ENCODE assay signal across 8 cellular contexts in the genomic region with DNA sequence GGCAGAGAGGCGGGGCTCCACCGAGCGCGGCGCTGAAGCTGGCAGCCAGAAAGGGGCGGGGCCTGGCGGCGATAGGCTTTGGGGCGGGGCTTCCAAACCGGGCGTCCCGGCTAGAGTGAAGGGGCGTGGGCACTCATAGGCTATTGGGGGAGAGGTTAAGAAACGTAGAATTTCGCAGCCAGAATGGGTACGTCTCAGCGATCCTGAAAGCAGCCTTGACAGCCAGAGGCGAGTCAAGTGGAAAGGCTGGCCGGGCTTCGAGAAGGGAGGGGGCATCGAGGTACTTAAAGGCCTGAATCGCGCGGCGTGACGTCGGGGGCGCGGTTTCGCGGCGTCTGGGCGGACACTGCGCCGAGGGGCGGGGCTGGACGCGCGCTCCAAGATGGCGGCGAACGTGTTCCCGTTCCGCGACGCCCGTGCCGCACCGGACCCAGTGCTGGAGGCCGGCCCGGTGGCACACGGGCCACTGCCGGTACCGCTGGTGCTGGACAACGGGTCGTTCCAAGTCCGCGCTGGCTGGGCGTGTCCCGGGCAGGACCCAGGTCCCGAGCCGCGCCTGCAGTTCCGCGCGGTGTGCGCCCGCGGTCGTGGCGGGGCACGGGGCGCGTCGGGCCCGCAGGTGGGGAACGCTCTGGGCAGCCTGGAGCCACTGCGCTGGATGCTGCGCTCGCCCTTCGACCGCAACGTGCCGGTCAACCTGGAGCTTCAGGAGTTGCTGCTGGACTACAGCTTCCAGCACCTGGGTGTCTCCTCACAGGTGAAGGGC. TPM values are rescaled to one million over a fixed set of nuclear protein-coding genes. Genes with fewer than 3 reads are reported as not detected.
DNase-seq lines count a peak whose midpoint lies in the region; ATAC-seq and TF ChIP-seq lines count a peak whose summit lies in the region.

A gene (plus strand): TSS at position 364 of the 766 bp plus-strand sequence. CDS start 19 bp downstream, at position 383.

- peak in 1 of 2 donors; percentile 50 for TF ChIP-seq POLR2A in tibial nerve (IDR thresholded peaks at IDR 0.05)

- in situ Hi-C loops in GM13976 (cut with MboI; ENCODE audit: low sequenced_read_pairs, unreplicated experiment), result no loop called here

- H2BK5ac ChIP-seq in trophoblast cell (ENCODE audit: low read depth, low read length, poor library complexity), result peak within 1 kb of the TSS; percentile 89

- TF ChIP-seq CTCF in GM13976 (IDR thresholded peaks at IDR 0.05; ENCODE audit: borderline replicate concordance, control extremely low read depth, extremely low read depth, insufficient read depth, missing control alignments) (no peak), cardiac muscle cell (IDR thresholded peaks at IDR 0.05; ENCODE audit: low read depth, low read length) (no peak), tibial nerve (IDR thresholded peaks at IDR 0.05) (no peak)

- H3K27me3 Mint-ChIP-seq in activated naive CD8-positive, alpha-beta T cell treated with anti-CD3 and anti-CD28 coated beads, Interleukin-2, amount 50 U/mL, for 24 hours, result no peaks in the 10 kb centered on the region

- H2BK120ac ChIP-seq in trophoblast cell (ENCODE audit: insufficient read depth, low read length, poor library complexity), result peak within 1 kb of the TSS; percentile 35

- DNase-seq in GM13976 (ENCODE audit: low spot score) (peak; percentile 99), NCI-H1436 (lab: John Stamatoyannopoulos, UW) (peak; percentile 91), SW 1271 (lab: John Stamatoyannopoulos, UW) (peak; percentile 96 to 98), cardiac muscle cell (ENCODE audit: low read depth in 1 of 2, low spot score in 1 of 2) (peak; percentile 91 to 96), trophoblast cell (peak; percentile 89 to 96), tibial nerve (ENCODE audit: low spot score in 2 of 2) (peak; percentile 82 to 88)
- peak; percentile 99 for DNase-seq in activated naive CD8-positive, alpha-beta T cell treated with anti-CD3 and anti-CD28 coated beads, Interleukin-2, amount 50 U/mL, for 24 hours

- no peak within 1 kb of the TSS for H2AK5ac ChIP-seq in trophoblast cell (ENCODE audit: low read length)

- peak within 1 kb of the TSS; percentile 69 for H3K4me2 ChIP-seq in trophoblast cell (ENCODE audit: low read length)

- H2BK12ac ChIP-seq in trophoblast cell (ENCODE audit: low read length), result no peak within 1 kb of the TSS

- H4K91ac ChIP-seq in trophoblast cell (ENCODE audit: low read depth, low read length), result peak within 1 kb of the TSS; percentile 70

- peak within 1 kb of the TSS; percentile 25 for H3K18ac ChIP-seq in trophoblast cell (ENCODE audit: low read length)

- H3K4me3 ChIP-seq in cardiac muscle cell (peak within 1 kb of the TSS; percentile 66), trophoblast cell (ENCODE audit: low read depth, low read length) (peak within 1 kb of the TSS; percentile 92), tibial nerve (peak within 1 kb of the TSS; percentile 70 to 99 (median 86))

- H3K4ac ChIP-seq in trophoblast cell (ENCODE audit: low read depth, low read length), result peak within 1 kb of the TSS; percentile 8

- no peak within 1 kb of the TSS for H3K23ac ChIP-seq in trophoblast cell (ENCODE audit: low read length)

- H3K27me3 ChIP-seq in cardiac muscle cell (peaks cover 3% of the 10 kb centered on the region), trophoblast cell (ENCODE audit: insufficient read depth, low read length) (no peaks in the 10 kb centered on the region), tibial nerve (peaks cover 0 to 1% of the 10 kb centered on the region in 2 donors)

- peak within 1 kb of the TSS; percentile 91 for H3K4me3 Mint-ChIP-seq in activated naive CD8-positive, alpha-beta T cell treated with anti-CD3 and anti-CD28 coated beads, Interleukin-2, amount 50 U/mL, for 24 hours

- WGBS in trophoblast cell (ENCODE audit: extremely low coverage, insufficient coverage, insufficient read length), result no CpG with 5 or more reads among the region's 84 CpGs
- 0 to 1% methylated on average over 39 to 73 of the region's 84 CpGs for WGBS in tibial nerve, 2 donors

- peak within 1 kb of the TSS; percentile 57 for H3K9ac ChIP-seq in trophoblast cell (ENCODE audit: low read length)

- H3K27ac ChIP-seq in cardiac muscle cell (peak within 1 kb of the TSS; percentile 79), trophoblast cell (ENCODE audit: low read depth, low read length) (peak within 1 kb of the TSS; percentile 57), tibial nerve (peak within 1 kb of the TSS; percentile 74 to 95 (median 90))

- peak; percentile 90 for ATAC-seq in HG02852 (IDR thresholded peaks at IDR 0.05; ENCODE audit: unreplicated experiment)
- peak; percentile 85 for ATAC-seq in activated naive CD8-positive, alpha-beta T cell treated with anti-CD3 and anti-CD28 coated beads, Interleukin-2, amount 50 U/mL, for 24 hours

- no peaks in the 10 kb centered on the region for H3K9me3 ChIP-seq in cardiac muscle cell (ENCODE audit: low read depth)
- peaks cover 1% of the 10 kb centered on the region for H3K9me3 ChIP-seq in trophoblast cell (ENCODE audit: insufficient read depth, low read depth, low read length)
- no peaks in the 10 kb centered on the region for H3K9me3 ChIP-seq in tibial nerve

- peak within 1 kb of the TSS; percentile 58 for H2AFZ ChIP-seq in trophoblast cell (ENCODE audit: insufficient read depth, low read length, poor library complexity)

- H3K36me3 ChIP-seq in cardiac muscle cell (peaks cover 9% of the 10 kb centered on the region), trophoblast cell (ENCODE audit: control insufficient read depth in 1 of 2, insufficient read depth in 2 of 2, low read length in 2 of 2) (peaks cover 0 to 2% of the 10 kb centered on the region in 2 experiments), tibial nerve (peaks cover 0 to 17% (median 0%) of the 10 kb centered on the region in 3 donors)

- H3K79me2 ChIP-seq in trophoblast cell (ENCODE audit: control insufficient read depth, insufficient read depth, low read length, poor library complexity), result peaks cover 3% of the 10 kb centered on the region

- H3K27ac Mint-ChIP-seq in activated naive CD8-positive, alpha-beta T cell treated with anti-CD3 and anti-CD28 coated beads, Interleukin-2, amount 50 U/mL, for 24 hours, result peak within 1 kb of the TSS; percentile 96

- H3K79me1 ChIP-seq in trophoblast cell (ENCODE audit: low read length), result peaks cover 7% of the 10 kb centered on the region

- TF ChIP-seq EP300 in tibial nerve (IDR thresholded peaks at IDR 0.05), result peak; percentile 30 to 42

- H3K9me3 Mint-ChIP-seq in activated naive CD8-positive, alpha-beta T cell treated with anti-CD3 and anti-CD28 coated beads, Interleukin-2, amount 50 U/mL, for 24 hours, result no peaks in the 10 kb centered on the region

- peak within 1 kb of the TSS; percentile 62 for H4K12ac ChIP-seq in trophoblast cell (ENCODE audit: low read depth, low read length)

- peaks cover 11% of the 10 kb centered on the region for H3K36me3 Mint-ChIP-seq in activated naive CD8-positive, alpha-beta T cell treated with anti-CD3 and anti-CD28 coated beads, Interleukin-2, amount 50 U/mL, for 24 hours (ENCODE audit: low read depth)

- H3K4me1 Mint-ChIP-seq in activated naive CD8-positive, alpha-beta T cell treated with anti-CD3 and anti-CD28 coated beads, Interleukin-2, amount 50 U/mL, for 24 hours, result peaks cover 22% of the 10 kb centered on the region

- H3K4me1 ChIP-seq in cardiac muscle cell (ENCODE audit: low read depth), result no peaks in the 10 kb centered on the region
- H3K4me1 ChIP-seq in trophoblast cell (ENCODE audit: control insufficient read depth in 1 of 2, insufficient read depth in 2 of 2, low read length in 2 of 2), result peaks cover 3 to 7% of the 10 kb centered on the region in 2 experiments
- peaks cover 0 to 25% (median 13%) of the 10 kb centered on the region in 4 donors for H3K4me1 ChIP-seq in tibial nerve

- H3K14ac ChIP-seq in trophoblast cell (ENCODE audit: low read length), result peak within 1 kb of the TSS; percentile 81

- H4K8ac ChIP-seq in trophoblast cell (ENCODE audit: low read depth, low read length), result peak within 1 kb of the TSS; percentile 80

RNA-seq across cellular contexts. Expression of the gene that starts here (rescaled TPM):
- total RNA-seq in cardiac muscle cell (8.1 and 8.7 TPM in 2 replicates), tibial nerve (10 to 100 TPM; 14.7 to 19.0 (median 18.6) TPM)
- 6.4 and 9.4 TPM in 2 replicates for polyA plus RNA-seq in cardiac muscle cell
- polyA plus RNA-seq in trophoblast cell (2013), result 4.7 and 4.8 TPM in 2 replicates

Comparison
In these comparisons a context has a peak if more than half of its experiments do, and no peak if none do; other contexts are left out.
1. Peak in every context shown above with its lines: DNase-seq, ATAC-seq, H3K4me3 ChIP-seq and H3K27ac ChIP-seq.